ENCODE assay signal across 11 cellular contexts in genomic region chr6:88725111-88725711, GRCh38.
DNase-seq lines count a peak whose midpoint lies in the region; ATAC-seq and TF ChIP-seq lines count a peak whose summit lies in the region.
"Had no signal": no experiment of that assay in that cellular context is flagged by ENCODE, and none has a peak within 500 bp of the region (broad histone marks: within the 10 kb centered on the region; RNA-seq: fewer than 3 reads in every experiment).

No MANE protein-coding gene starts in this region.

- intact Hi-C loops in MCF 10A (cut with micrococcal nuclease): no loop called here
- intact Hi-C loops in uterus (cut with DNase I; ENCODE audit: low total_unique reads): no loop called here

- H3K9me3 ChIP-seq in uterus: no peaks in the 10 kb centered on the region

- no peak for ATAC-seq in central memory CD8-positive, alpha-beta T cell (replicated peaks; ENCODE audit: extremely low read depth, poor library complexity, severe bottlenecking)
- no peak for ATAC-seq in GM21825 (IDR thresholded peaks at IDR 0.05; ENCODE audit: unreplicated experiment)
- ATAC-seq: sciatic nerve had no signal

- peaks cover 3% of the 10 kb centered on the region for H3K36me3 Mint-ChIP-seq in central memory CD8-positive, alpha-beta T cell (ENCODE audit: insufficient read depth)
- peaks cover 5% of the 10 kb centered on the region for H3K36me3 Mint-ChIP-seq in neural crest cell (ENCODE audit: low read depth)
- no peaks in the 10 kb centered on the region for H3K36me3 Mint-ChIP-seq in MCF 10A (ENCODE audit: insufficient read depth, unreplicated experiment)

- H3K36me3 ChIP-seq in uterus: no peaks in the 10 kb centered on the region

- peak overlapping the region; percentile 84 for H3K27ac Mint-ChIP-seq in central memory CD8-positive, alpha-beta T cell (ENCODE audit: low read depth)
- H3K27ac Mint-ChIP-seq in neural crest cell (ENCODE audit: unreplicated experiment) (no peak overlapping the region), MCF 10A (ENCODE audit: low read depth, unreplicated experiment) (no peak overlapping the region)
- H3K27ac Mint-ChIP-seq: brain had no signal

- no peak overlapping the region for H3K27ac ChIP-seq in uterus

- H3K27me3 ChIP-seq in uterus: no peaks in the 10 kb centered on the region

- no peak for TF ChIP-seq POLR2A in uterus (IDR thresholded peaks at IDR 0.05)

- peak; percentile 59 for TF ChIP-seq CTCF in neural crest cell (conservative IDR thresholded peaks at IDR 0.05)
- no peak for TF ChIP-seq CTCF in MCF 10A (IDR thresholded peaks at IDR 0.05; ENCODE audit: unreplicated experiment)
- no peak for TF ChIP-seq CTCF in uterus (IDR thresholded peaks at IDR 0.05)

- H3K27me3 Mint-ChIP-seq in central memory CD8-positive, alpha-beta T cell: no peaks in the 10 kb centered on the region
- no peaks in the 10 kb centered on the region for H3K27me3 Mint-ChIP-seq in neural crest cell (ENCODE audit: low read depth)
- no peaks in the 10 kb centered on the region for H3K27me3 Mint-ChIP-seq in MCF 10A (ENCODE audit: insufficient read depth, unreplicated experiment)

- CTCF ChIA-PET in MCF 10A (lab: Yijun Ruan, JAX): interaction anchor here (0.7 kb wide), 1 partner anchor 184 kb away, joined by 3 read pairs; no protein-coding TSS in a partner anchor

- peak; percentile 64 for DNase-seq in D341Med (ENCODE audit: low spot score)
- peak; percentile 86 for DNase-seq in HK-2 (ENCODE audit: unreplicated experiment)
- no peak for DNase-seq in central memory CD8-positive, alpha-beta T cell (ENCODE audit: low spot score in 2 of 2)
- peak; percentile 55 for DNase-seq in neural crest cell (ENCODE audit: low read depth, low spot score)
- no peak for DNase-seq in MCF 10A (ENCODE audit: unreplicated experiment)
- DNase-seq in uterus: no peak
- no peak for DNase-seq in NCI-H345 (lab: John Stamatoyannopoulos, UW)
- DNase-seq: NCI-H2171 had no signal

- H3K4me3 ChIP-seq in uterus: no peak overlapping the region

- H3K4me1 Mint-ChIP-seq in central memory CD8-positive, alpha-beta T cell: peaks cover 25% of the 10 kb centered on the region
- peaks cover 6% of the 10 kb centered on the region for H3K4me1 Mint-ChIP-seq in neural crest cell
- peaks cover 4% of the 10 kb centered on the region for H3K4me1 Mint-ChIP-seq in MCF 10A (ENCODE audit: insufficient read depth, unreplicated experiment)
- H3K4me1 Mint-ChIP-seq: brain had no signal

- no peak overlapping the region for H3K4me3 Mint-ChIP-seq in central memory CD8-positive, alpha-beta T cell
- H3K4me3 Mint-ChIP-seq in neural crest cell: no peak overlapping the region
- H3K4me3 Mint-ChIP-seq in MCF 10A (ENCODE audit: unreplicated experiment): no peak overlapping the region
- H3K4me3 Mint-ChIP-seq: brain had no signal

- no peaks in the 10 kb centered on the region for H3K9me3 Mint-ChIP-seq in central memory CD8-positive, alpha-beta T cell
- no peaks in the 10 kb centered on the region for H3K9me3 Mint-ChIP-seq in neural crest cell
- no peaks in the 10 kb centered on the region for H3K9me3 Mint-ChIP-seq in MCF 10A (ENCODE audit: unreplicated experiment)
- H3K9me3 Mint-ChIP-seq: brain had no signal

- POLR2A ChIA-PET in MCF 10A (lab: Yijun Ruan, JAX): no interaction called here

- H3K4me1 ChIP-seq in uterus: no peaks in the 10 kb centered on the region

- BruUV-seq in MCF 10A (replicated peaks; lab: Mats Ljungman, UMichigan): no TSS peak

Comparison
In these comparisons a context has a peak if more than half of its experiments do, and no peak if none do; other contexts are left out.
1. DNase-seq: peak in D341Med (single experiment), HK-2 (single experiment) and neural crest cell (single experiment); none in central memory CD8-positive, alpha-beta T cell (0 of 2), MCF 10A (single experiment), uterus (0 of 2) and NCI-H345 (single experiment).